In the genomic region with DNA sequence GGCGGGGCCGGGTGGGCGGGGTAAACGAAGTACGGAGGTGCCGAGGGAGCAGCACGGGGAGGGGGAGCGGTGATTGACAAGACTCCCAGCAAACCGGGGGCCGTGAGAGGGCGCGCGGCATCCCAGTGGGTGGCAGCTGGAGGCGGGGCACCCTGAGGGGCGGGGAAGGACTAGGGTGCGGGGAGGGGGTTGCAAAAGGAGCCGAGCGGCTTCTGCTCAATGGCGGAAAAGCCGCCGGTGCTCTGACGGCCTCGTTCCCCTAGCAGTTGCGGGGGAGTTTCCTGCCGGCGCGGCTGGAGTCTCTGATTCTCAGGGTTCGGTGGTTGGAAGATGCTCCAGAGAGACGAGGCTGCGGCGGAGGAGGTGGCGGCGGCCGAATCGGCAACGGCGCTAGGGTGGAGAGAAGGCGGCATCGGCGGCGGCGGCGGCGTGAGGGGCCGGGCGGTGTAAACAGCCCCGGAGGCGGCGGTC, we compare ENCODE assay signal across 8 cellular contexts.
DNase-seq lines count a peak whose midpoint lies in the region; ATAC-seq lines count a peak whose summit lies in the region.

A gene (plus strand): TSS at position 192 of the 471 bp plus-strand sequence. CDS start 32,325 bp downstream, outside the sequence.

- H3K27ac ChIP-seq in angular gyrus (ENCODE audit: low read depth, low read length) (peak within 1 kb of the TSS; percentile 99), iPS-18a (ENCODE audit: low read length) (peak within 1 kb of the TSS; percentile 95)

- peak; percentile 42 for ATAC-seq in GM18520 (IDR thresholded peaks at IDR 0.05; ENCODE audit: unreplicated experiment)
- ATAC-seq in HG02943 (IDR thresholded peaks at IDR 0.05; ENCODE audit: low read depth, unreplicated experiment): peak; percentile 71

- H3K4me1 ChIP-seq in iPS-18a (ENCODE audit: control insufficient read depth, low read depth, low read length): peaks cover 10% of the 10 kb centered on the region

- H3K9me3 ChIP-seq in iPS-18a (ENCODE audit: control insufficient read depth, low read depth, low read length): peaks cover 8% of the 10 kb centered on the region

- DNase-seq in T follicular helper cell (ENCODE audit: low read depth): peak; percentile 100
- peak; percentile 100 for DNase-seq in stimulated activated CD4-positive, alpha-beta T cell treated with anti-CD3 and anti-CD28 coated beads, Interleukin-15, amount 100 ng/mL, for 24 hours
- no peak for DNase-seq in NCI-H2029 (lab: John Stamatoyannopoulos, UW)
- no peak for DNase-seq in CD1c-positive myeloid dendritic cell (ENCODE audit: extremely low spot score)

- H3K9ac ChIP-seq in iPS-18a (ENCODE audit: low read length): peak within 1 kb of the TSS; percentile 85

- H3K27me3 ChIP-seq in iPS-18a (ENCODE audit: control insufficient read depth, insufficient read depth, low read length): no peaks in the 10 kb centered on the region

- H3K36me3 ChIP-seq in iPS-18a (ENCODE audit: control insufficient read depth, low read depth, low read length): no peaks in the 10 kb centered on the region

- H3K4me3 ChIP-seq in iPS-18a (ENCODE audit: low read length): peak within 1 kb of the TSS; percentile 98

Comparison
In these comparisons a context has a peak if more than half of its experiments do, and no peak if none do; other contexts are left out.
1. DNase-seq: peak in T follicular helper cell (single experiment) and stimulated activated CD4-positive, alpha-beta T cell treated with anti-CD3 and anti-CD28 coated beads, Interleukin-15, amount 100 ng/mL, for 24 hours (single experiment); none in NCI-H2029 (single experiment) and CD1c-positive myeloid dendritic cell (single experiment).